1 cellular context compared by ENCODE assay signal in genomic region chr10:67977246-67977645, GRCh38.
TF ChIP-seq lines count a peak whose summit lies in the region.

No MANE protein-coding gene starts in this region.

TF ChIP-seq in WTC11, 78 proteins besides CTCF, POLR2A, EP300 and RAD21 (continued from another document):
- TF ChIP-seq, protein P1, sequence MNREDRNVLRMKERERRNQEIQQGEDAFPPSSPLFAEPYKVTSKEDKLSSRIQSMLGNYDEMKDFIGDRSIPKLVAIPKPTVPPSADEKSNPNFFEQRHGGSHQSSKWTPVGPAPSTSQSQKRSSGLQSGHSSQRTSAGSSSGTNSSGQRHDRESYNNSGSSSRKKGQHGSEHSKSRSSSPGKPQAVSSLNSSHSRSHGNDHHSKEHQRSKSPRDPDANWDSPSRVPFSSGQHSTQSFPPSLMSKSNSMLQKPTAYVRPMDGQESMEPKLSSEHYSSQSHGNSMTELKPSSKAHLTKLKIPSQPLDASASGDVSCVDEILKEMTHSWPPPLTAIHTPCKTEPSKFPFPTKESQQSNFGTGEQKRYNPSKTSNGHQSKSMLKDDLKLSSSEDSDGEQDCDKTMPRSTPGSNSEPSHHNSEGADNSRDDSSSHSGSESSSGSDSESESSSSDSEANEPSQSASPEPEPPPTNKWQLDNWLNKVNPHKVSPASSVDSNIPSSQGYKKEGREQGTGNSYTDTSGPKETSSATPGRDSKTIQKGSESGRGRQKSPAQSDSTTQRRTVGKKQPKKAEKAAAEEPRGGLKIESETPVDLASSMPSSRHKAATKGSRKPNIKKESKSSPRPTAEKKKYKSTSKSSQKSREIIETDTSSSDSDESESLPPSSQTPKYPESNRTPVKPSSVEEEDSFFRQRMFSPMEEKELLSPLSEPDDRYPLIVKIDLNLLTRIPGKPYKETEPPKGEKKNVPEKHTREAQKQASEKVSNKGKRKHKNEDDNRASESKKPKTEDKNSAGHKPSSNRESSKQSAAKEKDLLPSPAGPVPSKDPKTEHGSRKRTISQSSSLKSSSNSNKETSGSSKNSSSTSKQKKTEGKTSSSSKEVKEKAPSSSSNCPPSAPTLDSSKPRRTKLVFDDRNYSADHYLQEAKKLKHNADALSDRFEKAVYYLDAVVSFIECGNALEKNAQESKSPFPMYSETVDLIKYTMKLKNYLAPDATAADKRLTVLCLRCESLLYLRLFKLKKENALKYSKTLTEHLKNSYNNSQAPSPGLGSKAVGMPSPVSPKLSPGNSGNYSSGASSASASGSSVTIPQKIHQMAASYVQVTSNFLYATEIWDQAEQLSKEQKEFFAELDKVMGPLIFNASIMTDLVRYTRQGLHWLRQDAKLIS (CRISPR knock-in tag; IDR thresholded peaks at IDR 0.05; ENCODE audit: borderline replicate concordance), result no peak
- no peak for TF ChIP-seq ELF4 (CRISPR knock-in tag; IDR thresholded peaks at IDR 0.05; ENCODE audit: low read depth)
- TF ChIP-seq FOXK1 (CRISPR knock-in tag; IDR thresholded peaks at IDR 0.05), result no peak
- no peak for TF ChIP-seq NFE2L1 (CRISPR knock-in tag; IDR thresholded peaks at IDR 0.05)
- TF ChIP-seq USF1 (CRISPR knock-in tag; IDR thresholded peaks at IDR 0.05), result no peak
- no peak for TF ChIP-seq SP1 (CRISPR knock-in tag; conservative IDR thresholded peaks at IDR 0.05)
- TF ChIP-seq MXD4 (CRISPR knock-in tag; IDR thresholded peaks at IDR 0.05; ENCODE audit: borderline replicate concordance), result no peak
- no peak for TF ChIP-seq E2F4 (CRISPR knock-in tag; IDR thresholded peaks at IDR 0.05; ENCODE audit: borderline replicate concordance, low read depth)
- no peak for TF ChIP-seq JUN (CRISPR knock-in tag; IDR thresholded peaks at IDR 0.05)
- no peak for TF ChIP-seq SMAD4 (CRISPR knock-in tag; IDR thresholded peaks at IDR 0.05)
- TF ChIP-seq KAT7 (CRISPR knock-in tag; IDR thresholded peaks at IDR 0.05; ENCODE audit: borderline replicate concordance), result no peak
- TF ChIP-seq FOXP4 (CRISPR knock-in tag; IDR thresholded peaks at IDR 0.05), result no peak
